8 cellular contexts compared by ENCODE assay signal in genomic region chr9:97388721-97389238, GRCh38. TPM values are rescaled to one million over a fixed set of nuclear protein-coding genes. Genes with fewer than 3 reads are reported as not detected.
A peak's percentile ranks its signal among the peaks of the same experiment; 100 is the strongest.
DNase-seq lines count a peak whose midpoint lies in the region; ATAC-seq and TF ChIP-seq lines count a peak whose summit lies in the region.

No MANE protein-coding gene starts in this region.

- H3K27ac ChIP-seq in tibial nerve = no peak overlapping the region
- no peak overlapping the region for H3K27ac ChIP-seq in right cardiac atrium (ENCODE audit: low read length)

- in situ Hi-C loops in KBM-7 (cut with MboI; ENCODE audit: low pct_unique_long_range_greater_than_20kb, low sequenced_read_pairs) (loop anchor here (25.0 kb wide), 1 partner anchor 526 kb away; the partner anchor contains the start of gene ZNF782), G401 (cut with HindIII; ENCODE audit: low sequenced_read_pairs) (no loop called here)

- peak; percentile 37 for DNase-seq in KBM-7
- peak; percentile 75 for DNase-seq in kidney tubule cell (ENCODE audit: low spot score)
- DNase-seq in tibial nerve (ENCODE audit: low spot score in 2 of 2) = no peak
- no peak for DNase-seq in NCI-H345 (lab: John Stamatoyannopoulos, UW)
- no peak for DNase-seq in right cardiac atrium
- no peak for DNase-seq in G401 (ENCODE audit: low spot score)

- no peak for TF ChIP-seq CTCF in tibial nerve (IDR thresholded peaks at IDR 0.05)

- 45 to 54% methylated on average over 4 to 5 of the region's 5 CpGs for WGBS in tibial nerve, 2 donors
- 57% methylated on average over 5 of the region's 5 CpGs for WGBS in right cardiac atrium

- intact Hi-C loops in right cardiac atrium (cut with DNase I) = no loop called here

- H3K27me3 ChIP-seq in tibial nerve (peaks cover 0 to 15% of the 10 kb centered on the region in 2 donors), right cardiac atrium (ENCODE audit: control insufficient read depth, insufficient read depth) (no peaks in the 10 kb centered on the region)

- peak; percentile 72 for ATAC-seq in GM18517 (IDR thresholded peaks at IDR 0.05; ENCODE audit: unreplicated experiment)
- peak; percentile 46 for ATAC-seq in GM21526 (IDR thresholded peaks at IDR 0.05; ENCODE audit: low FRiP score, unreplicated experiment)
- ATAC-seq in right cardiac atrium = no peak

- H3K9me3 ChIP-seq in tibial nerve (no peaks in the 10 kb centered on the region), right cardiac atrium (ENCODE audit: control insufficient read depth, low read length) (no peaks in the 10 kb centered on the region)

- H3K36me3 ChIP-seq in tibial nerve = no peaks in the 10 kb centered on the region

- no peak for TF ChIP-seq POLR2A in tibial nerve (IDR thresholded peaks at IDR 0.05)

- TF ChIP-seq EP300 in tibial nerve (IDR thresholded peaks at IDR 0.05) = no peak

- peaks cover 0 to 8% (median 0%) of the 10 kb centered on the region in 4 donors for H3K4me1 ChIP-seq in tibial nerve
- no peaks in the 10 kb centered on the region for H3K4me1 ChIP-seq in right cardiac atrium (ENCODE audit: control insufficient read depth, insufficient read depth, low read length)

- H3K4me3 ChIP-seq in tibial nerve (no peak overlapping the region), right cardiac atrium (ENCODE audit: low read length) (no peak overlapping the region)

RNA-seq across cellular contexts. Expression of gene TDRD7, which starts 23.1 kb away (rescaled TPM):
- total RNA-seq in tibial nerve (10 to 100 TPM in 3 of 4 donors, 1 to 10 TPM in 1; 9.6 to 18.4 (median 10.8) TPM), right cardiac atrium (10 to 100 TPM in 1 of 4 donors, 1 to 10 TPM in 3; 8.5 to 10.2 (median 9.3) TPM)
- polyA plus RNA-seq in right cardiac atrium = 5.1 TPM
- total RNA-seq in G401 (2014; rRNA removed; shearing (Covaris generic)) = 0.20 and 0.43 TPM in 2 replicates

Comparison
In these comparisons a context has a peak if more than half of its experiments do, and no peak if none do; other contexts are left out.
1. ATAC-seq: peak in GM18517 (single experiment) and GM21526 (single experiment); none in right cardiac atrium (0 of 2).
2. DNase-seq: peak in KBM-7 (single experiment) and kidney tubule cell (single experiment); none in tibial nerve (0 of 2), NCI-H345 (single experiment), right cardiac atrium (0 of 3) and G401 (single experiment).